Comparison of ENCODE assay signal across 22 cellular contexts in the genomic region with DNA sequence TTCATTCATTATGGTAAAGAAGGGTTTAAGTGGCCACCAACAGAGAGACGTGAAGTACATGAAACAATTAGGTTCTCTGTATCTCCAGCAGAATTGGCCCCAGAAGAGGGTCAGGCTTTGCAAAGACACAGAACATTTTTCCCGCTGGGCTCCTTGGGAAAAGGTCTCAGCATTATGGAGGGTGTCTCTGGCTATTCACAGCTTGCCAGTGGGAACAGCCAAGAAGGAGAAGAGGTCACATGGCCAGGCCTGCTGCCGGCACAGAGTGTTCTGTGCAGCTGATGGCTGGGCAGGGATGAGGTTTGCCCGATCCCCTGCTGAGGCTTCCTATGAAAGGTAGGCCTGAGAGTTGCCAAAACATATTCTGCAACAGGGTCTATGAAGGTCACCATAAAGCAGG.
DNase-seq lines count a peak whose midpoint lies in the region; ATAC-seq, FAIRE-seq and TF ChIP-seq lines count a peak whose summit lies in the region.
"Had no signal": no experiment of that assay in that cellular context is flagged by ENCODE, and none has a peak within 500 bp of the region (broad histone marks: within the 10 kb centered on the region; RNA-seq: fewer than 3 reads in every experiment).

No MANE protein-coding gene starts in this region.

- intact Hi-C loops in left ventricle myocardium superior (cut with micrococcal nuclease) = no loop called here
- intact Hi-C loops in posterior cingulate gyrus (cut with DNase I) = no loop called here
- intact Hi-C loops in tibial artery (cut with DNase I; ENCODE audit: low total_unique reads) = no loop called here

- no peak for TF ChIP-seq CTCF in bronchial epithelial cell (IDR thresholded peaks at IDR 0.05; ENCODE audit: insufficient read depth, low read length, severe bottlenecking)
- no peak for TF ChIP-seq CTCF in tibial artery (IDR thresholded peaks at IDR 0.05)

- peak overlapping the region; percentile 71 for H3K27ac ChIP-seq in tibial artery
- H3K27ac ChIP-seq: GM23248 had no signal

- no peaks in the 10 kb centered on the region for H3K27me3 Mint-ChIP-seq in naive thymus-derived CD8-positive, alpha-beta T cell
- H3K27me3 Mint-ChIP-seq: activated B cell treated with CpG ODN at 0.5 μM for 24 hours; dendritic cell treated with granulocyte-macrophage colony-stimulating factor and Interleukin-4, amounts not matched to agents 40 ng/mL and 50 ng/mL, for 4 days; stimulated activated naive B cell treated with anti-CD40 and anti-IgM and Interleukin-4, amounts not matched to agents 10 μg/mL and 1 μg/mL and 100 μg/mL, for 72 hours; T-helper 17 cell had no signal

- no peak overlapping the region for H3K27ac Mint-ChIP-seq in naive thymus-derived CD8-positive, alpha-beta T cell
- H3K27ac Mint-ChIP-seq: activated B cell treated with CpG ODN at 0.5 μM for 24 hours; dendritic cell treated with granulocyte-macrophage colony-stimulating factor and Interleukin-4, amounts not matched to agents 40 ng/mL and 50 ng/mL, for 4 days; stimulated activated naive B cell treated with anti-CD40 and anti-IgM and Interleukin-4, amounts not matched to agents 10 μg/mL and 1 μg/mL and 100 μg/mL, for 72 hours; T-helper 17 cell had no signal

- DNase-seq in bronchial epithelial cell (ENCODE audit: low read depth) (no peak), left ventricle myocardium superior (peak; percentile 51), posterior cingulate gyrus (peak; percentile 17 to 88 (median 42)), tibial artery (peak; percentile 60 to 86), NCI-H1694 treated with DMSO at 0.1 percent for 48 hours (lab: John Stamatoyannopoulos, UW) (no peak), RKO (ENCODE audit: low spot score) (no peak)
- DNase-seq in naive thymus-derived CD8-positive, alpha-beta T cell = no peak
- DNase-seq: activated B cell treated with CpG ODN at 0.5 μM for 24 hours; activated effector memory CD4-positive, alpha-beta T cell treated with anti-CD3 and anti-CD28 coated beads, Interleukin-2, amount 50 U/mL, for 16 hours; aorta; erythroblast; glutamatergic neuron; GM23248; Kasumi-1; mucosa of descending colon; NCI-H226; stimulated activated CD4-positive, alpha-beta T cell treated with anti-CD3 and anti-CD28 coated beads, Interleukin-12 subunit alpha, Interleukin-12 subunit beta, amount 100 ng/mL, for 4 hours; stimulated activated naive B cell treated with anti-CD40 and anti-IgM and Interleukin-4, amounts not matched to agents 10 μg/mL and 1 μg/mL and 100 μg/mL, for 72 hours; T-helper 17 cell had no signal

- POLR2A ChIA-PET in naive thymus-derived CD8-positive, alpha-beta T cell (lab: Charles Lee) = no interaction called here

- peaks cover 0 to 29% (median 10%) of the 10 kb centered on the region in 4 donors for H3K4me1 ChIP-seq in tibial artery

- H3K36me3 Mint-ChIP-seq in naive thymus-derived CD8-positive, alpha-beta T cell = peaks cover 0 to 7% (median 6%) of the 10 kb centered on the region in 3 donors

- no peak overlapping the region for H3K4me3 Mint-ChIP-seq in naive thymus-derived CD8-positive, alpha-beta T cell
- H3K4me3 Mint-ChIP-seq: activated B cell treated with CpG ODN at 0.5 μM for 24 hours; dendritic cell treated with granulocyte-macrophage colony-stimulating factor and Interleukin-4, amounts not matched to agents 40 ng/mL and 50 ng/mL, for 4 days; stimulated activated naive B cell treated with anti-CD40 and anti-IgM and Interleukin-4, amounts not matched to agents 10 μg/mL and 1 μg/mL and 100 μg/mL, for 72 hours; T-helper 17 cell had no signal

- H3K4me1 Mint-ChIP-seq in naive thymus-derived CD8-positive, alpha-beta T cell = peaks cover 0 to 4% (median under 1%) of the 10 kb centered on the region in 4 donors
- H3K4me1 Mint-ChIP-seq: activated B cell treated with CpG ODN at 0.5 μM for 24 hours; stimulated activated naive B cell treated with anti-CD40 and anti-IgM and Interleukin-4, amounts not matched to agents 10 μg/mL and 1 μg/mL and 100 μg/mL, for 72 hours; T-helper 17 cell had no signal

- H3K4me3 ChIP-seq in bronchial epithelial cell (ENCODE audit: low read depth, low read length) = no peak overlapping the region
- H3K4me3 ChIP-seq in tibial artery = no peak overlapping the region
- H3K4me3 ChIP-seq: GM23248, mucosa of descending colon had no signal

- no peaks in the 10 kb centered on the region for H3K9me3 ChIP-seq in tibial artery
- H3K9me3 ChIP-seq: mucosa of descending colon had no signal

- peak; percentile 7 for FAIRE-seq in bronchial epithelial cell (lab: Jason Lieb, UNC)
- FAIRE-seq: keratinocyte had no signal

- H3K36me3 ChIP-seq in bronchial epithelial cell (ENCODE audit: control insufficient read depth, insufficient read depth, low read length) (no peaks in the 10 kb centered on the region), tibial artery (no peaks in the 10 kb centered on the region)

- peaks cover 0 to 12% (median 9%) of the 10 kb centered on the region in 9 donors for H3K9me3 Mint-ChIP-seq in naive thymus-derived CD8-positive, alpha-beta T cell

- ATAC-seq in left ventricle myocardium superior (peak; percentile 79), HG03432 (IDR thresholded peaks at IDR 0.05; ENCODE audit: unreplicated experiment) (no peak)
- no peak for ATAC-seq in naive thymus-derived CD8-positive, alpha-beta T cell
- ATAC-seq: mucosa of descending colon; stimulated activated naive B cell treated with anti-CD40 and anti-IgM and Interleukin-4, amounts not matched to agents 10 μg/mL and 1 μg/mL and 100 μg/mL, for 72 hours; T-helper 17 cell had no signal

- H3K27me3 ChIP-seq in bronchial epithelial cell (ENCODE audit: control insufficient read depth, insufficient read depth, low read length) (no peaks in the 10 kb centered on the region), tibial artery (no peaks in the 10 kb centered on the region)

Comparison
In these comparisons a context has a peak if more than half of its experiments do, and no peak if none do; other contexts are left out.
1. DNase-seq: peak in left ventricle myocardium superior (single experiment), posterior cingulate gyrus (10 of 10) and tibial artery (2 of 2); none in bronchial epithelial cell (single experiment), NCI-H1694 treated with DMSO at 0.1 percent for 48 hours (single experiment), RKO (single experiment) and naive thymus-derived CD8-positive, alpha-beta T cell (0 of 10).